In genomic region chr3:126053513-126053912, GRCh38 we compare ENCODE assay signal across 1 cellular context.
A peak's percentile ranks its signal among the peaks of the same experiment; 100 is the strongest.
TF ChIP-seq lines count a peak whose summit lies in the region.

No MANE protein-coding gene starts in this region.

TF ChIP-seq in HepG2, 621 proteins besides CTCF, POLR2A, EP300 and RAD21 (continued from another document):
- TF ChIP-seq FOSL2 (CRISPR knock-in tag; IDR thresholded peaks at IDR 0.05) (peak; percentile 77), HMG20A (CRISPR knock-in tag; IDR thresholded peaks at IDR 0.05; ENCODE audit: borderline replicate concordance) (peak; percentile 32; the same call in 1 of the 2 replicates), SOX13 (IDR thresholded peaks at IDR 0.05) (no peak), SOX13 (CRISPR knock-in tag; conservative IDR thresholded peaks at IDR 0.05 in 1 of 2, IDR thresholded peaks at IDR 0.05 in 1 of 2) (peak in 1 of 2 experiments; percentile 9; a peak in 1 of 4 replicates), ZNF607 (CRISPR knock-in tag; IDR thresholded peaks at IDR 0.05; ENCODE audit: borderline replicate concordance) (no peak), ZNF660 (CRISPR knock-in tag; IDR thresholded peaks at IDR 0.05; ENCODE audit: borderline replicate concordance, low read depth) (no peak), RFX5 (IDR thresholded peaks at IDR 0.05; ENCODE audit: low read depth, low read length) (peak; percentile 88)
TF ChIP-seq in HepG2: peak in this region for 4.
